ENCODE assay signal across 17 cellular contexts in genomic region chr7:105007298-105007697, GRCh38. TPM values are rescaled to one million over a fixed set of nuclear protein-coding genes. Genes with fewer than 3 reads are reported as not detected.
A peak's percentile ranks its signal among the peaks of the same experiment; 100 is the strongest.
DNase-seq lines count a peak whose midpoint lies in the region; ATAC-seq and TF ChIP-seq lines count a peak whose summit lies in the region.
"Had no signal": no experiment of that assay in that cellular context is flagged by ENCODE, and none has a peak within 500 bp of the region (broad histone marks: within the 10 kb centered on the region; RNA-seq: fewer than 3 reads in every experiment).

No MANE protein-coding gene starts in this region.

- peak overlapping the region; percentile 71 for H3K4me2 ChIP-seq in SU-DHL-6 (ENCODE audit: low read depth, low read length, poor library complexity, severe bottlenecking)

- peaks cover 55% of the 10 kb centered on the region for H3K4me1 Mint-ChIP-seq in T-helper 2 cell treated with Interferon-gamma antibody and Interleukin-4, amounts not matched to agents 5 μg/mL and 100 μg/mL, for 36 hours (ENCODE audit: low read depth)
- peaks cover 55% of the 10 kb centered on the region for H3K4me1 Mint-ChIP-seq in stimulated activated effector memory CD8-positive, alpha-beta T cell treated with anti-CD3 and anti-CD28 coated beads, Interleukin-12 subunit alpha, Interleukin-12 subunit beta, amount 100 ng/mL, for 72 hours

- no peak overlapping the region for H3K27ac ChIP-seq in SU-DHL-6 (ENCODE audit: low read depth, low read length)
- H3K27ac ChIP-seq in gastroesophageal sphincter, result peak overlapping the region in 3 of 4 donors; percentile 17 to 100 (median 98)

- DNase-seq in T-helper 2 cell treated with Interferon-gamma antibody and Interleukin-4, amounts not matched to agents 5 μg/mL and 100 μg/mL, for 36 hours (ENCODE audit: low spot score), result no peak
- DNase-seq in T-helper 2 cell (no peak), NCI-H82 (lab: John Stamatoyannopoulos, UW) (no peak), DMS 273 treated with DMSO at 0.1 percent for 48 hours (lab: John Stamatoyannopoulos, UW) (no peak), SW480 (ENCODE audit: low spot score) (no peak)
- DNase-seq in stimulated activated effector memory CD8-positive, alpha-beta T cell treated with anti-CD3 and anti-CD28 coated beads, Interleukin-12 subunit alpha, Interleukin-12 subunit beta, amount 100 ng/mL, for 72 hours (ENCODE audit: low spot score in 2 of 2), result no peak
- DNase-seq: activated CD4-positive, alpha-beta T cell treated with anti-CD3 and anti-CD28 coated beads, Interleukin-2, amount 50 U/mL, for 48 hours; DMS153; H7; left cardiac atrium; NCI-H1436 treated with DMSO at 0.1 percent for 48 hours; occipital lobe; stimulated activated CD4-positive, alpha-beta T cell treated with anti-CD3 and anti-CD28 coated beads, Interleukin-2, amount 100 ng/mL, for 48 hours; stimulated activated naive CD8-positive, alpha-beta T cell treated with anti-CD3 and anti-CD28 coated beads, Interleukin-15, Interleukin-2, amounts not matched to agents 100 U/mL and 50 U/mL, for 24 hours had no signal

- peak overlapping the region; percentile 36 for H3K4me3 Mint-ChIP-seq in T-helper 2 cell treated with Interferon-gamma antibody and Interleukin-4, amounts not matched to agents 5 μg/mL and 100 μg/mL, for 36 hours
- H3K4me3 Mint-ChIP-seq in stimulated activated effector memory CD8-positive, alpha-beta T cell treated with anti-CD3 and anti-CD28 coated beads, Interleukin-12 subunit alpha, Interleukin-12 subunit beta, amount 100 ng/mL, for 72 hours, result peak overlapping the region; percentile 100

- TF ChIP-seq EP300 in gastroesophageal sphincter (IDR thresholded peaks at IDR 0.05), result no peak

- no peak overlapping the region for H3K27ac Mint-ChIP-seq in T-helper 2 cell treated with Interferon-gamma antibody and Interleukin-4, amounts not matched to agents 5 μg/mL and 100 μg/mL, for 36 hours
- H3K27ac Mint-ChIP-seq in stimulated activated effector memory CD8-positive, alpha-beta T cell treated with anti-CD3 and anti-CD28 coated beads, Interleukin-12 subunit alpha, Interleukin-12 subunit beta, amount 100 ng/mL, for 72 hours, result peak overlapping the region; percentile 13

- H2AFZ ChIP-seq in SU-DHL-6 (ENCODE audit: low read depth, low read length, severe bottlenecking), result no peak overlapping the region

- no peak for TF ChIP-seq CTCF in SU-DHL-6 (IDR thresholded peaks at IDR 0.05; ENCODE audit: insufficient read depth, low read length, poor library complexity, severe bottlenecking)
- TF ChIP-seq CTCF in gastroesophageal sphincter (IDR thresholded peaks at IDR 0.05), result no peak

- peaks cover 12% of the 10 kb centered on the region for H3K36me3 ChIP-seq in SU-DHL-6 (ENCODE audit: low read length)
- no peaks in the 10 kb centered on the region for H3K36me3 ChIP-seq in gastroesophageal sphincter

- peaks cover 31% of the 10 kb centered on the region for H4K20me1 ChIP-seq in SU-DHL-6 (ENCODE audit: low read depth, low read length)

- H3K9me2 ChIP-seq in SU-DHL-6 (replicated peaks; ENCODE audit: insufficient read depth, low read length), result no peaks in the 10 kb centered on the region

- H3K79me2 ChIP-seq in SU-DHL-6 (ENCODE audit: insufficient read depth, low read length), result no peaks in the 10 kb centered on the region; the same call in 1 of the 2 replicates

- no peak overlapping the region for H3K4me3 ChIP-seq in SU-DHL-6 (ENCODE audit: insufficient read depth, low read length, poor library complexity, severe bottlenecking)
- no peak overlapping the region for H3K4me3 ChIP-seq in gastroesophageal sphincter

- H3K27me3 ChIP-seq in SU-DHL-6 (ENCODE audit: low read length), result no peaks in the 10 kb centered on the region
- no peaks in the 10 kb centered on the region for H3K27me3 ChIP-seq in gastroesophageal sphincter

- no peaks in the 10 kb centered on the region for H3K27me3 Mint-ChIP-seq in T-helper 2 cell treated with Interferon-gamma antibody and Interleukin-4, amounts not matched to agents 5 μg/mL and 100 μg/mL, for 36 hours (ENCODE audit: low read depth)

- TF ChIP-seq POLR2A in gastroesophageal sphincter (IDR thresholded peaks at IDR 0.05), result no peak

- no peak for ATAC-seq in gastroesophageal sphincter
- ATAC-seq in stimulated activated effector memory CD8-positive, alpha-beta T cell treated with anti-CD3 and anti-CD28 coated beads, Interleukin-12 subunit alpha, Interleukin-12 subunit beta, amount 100 ng/mL, for 72 hours, result no peak
- ATAC-seq: left cardiac atrium; stimulated activated naive CD8-positive, alpha-beta T cell treated with anti-CD3 and anti-CD28 coated beads, Interleukin-15, Interleukin-2, amounts not matched to agents 100 U/mL and 50 U/mL, for 24 hours had no signal

- peaks cover 23% of the 10 kb centered on the region for H3F3A ChIP-seq in SU-DHL-6 (ENCODE audit: insufficient read depth)

- WGBS in gastroesophageal sphincter (ENCODE audit: low coverage in 1 of 2), 2 donors, result 74 to 78% methylated on average over 4 to 5 of the region's 5 CpGs

- no peaks in the 10 kb centered on the region for H3K9me3 ChIP-seq in SU-DHL-6 (ENCODE audit: insufficient read depth, low read length)
- no peaks in the 10 kb centered on the region for H3K9me3 ChIP-seq in gastroesophageal sphincter

- no peak overlapping the region for H3K9ac ChIP-seq in SU-DHL-6 (ENCODE audit: low read length)

- H3K9me3 Mint-ChIP-seq in T-helper 2 cell treated with Interferon-gamma antibody and Interleukin-4, amounts not matched to agents 5 μg/mL and 100 μg/mL, for 36 hours, result no peaks in the 10 kb centered on the region
- H3K9me3 Mint-ChIP-seq in stimulated activated effector memory CD8-positive, alpha-beta T cell treated with anti-CD3 and anti-CD28 coated beads, Interleukin-12 subunit alpha, Interleukin-12 subunit beta, amount 100 ng/mL, for 72 hours, result no peaks in the 10 kb centered on the region
- H3K9me3 Mint-ChIP-seq: activated naive CD4-positive, alpha-beta T cell treated with anti-CD3 and anti-CD28 coated beads, Interleukin-2, amount 50 U/mL, for 72 hours had no signal

- peaks cover 22 to 82% (median 34%) of the 10 kb centered on the region in 3 donors for H3K4me1 ChIP-seq in gastroesophageal sphincter

- peaks cover 43% of the 10 kb centered on the region for H3K36me3 Mint-ChIP-seq in T-helper 2 cell treated with Interferon-gamma antibody and Interleukin-4, amounts not matched to agents 5 μg/mL and 100 μg/mL, for 36 hours (ENCODE audit: low read depth)
- peaks cover 100% of the 10 kb centered on the region for H3K36me3 Mint-ChIP-seq in stimulated activated effector memory CD8-positive, alpha-beta T cell treated with anti-CD3 and anti-CD28 coated beads, Interleukin-12 subunit alpha, Interleukin-12 subunit beta, amount 100 ng/mL, for 72 hours

RNA-seq across cellular contexts. Expression of gene KMT2E, which starts 6.7 kb away (rescaled TPM):
- total RNA-seq in gastroesophageal sphincter, result 100 to 1,000 TPM in 3 of 4 donors, 10 to 100 TPM in 1; 90.6 to 187 (median 112) TPM
